16 cellular contexts compared by ENCODE assay signal in genomic region chr10:124350806-124351205, GRCh38.
DNase-seq lines count a peak whose midpoint lies in the region; ATAC-seq and TF ChIP-seq lines count a peak whose summit lies in the region.
"Had no signal": no experiment of that assay in that cellular context is flagged by ENCODE, and none has a peak within 500 bp of the region (broad histone marks: within the 10 kb centered on the region; RNA-seq: fewer than 3 reads in every experiment).

No MANE protein-coding gene starts in this region.

- H3K27ac Mint-ChIP-seq in H9 (peak overlapping the region in 1 of 3 experiments; percentile 14; a peak in 1 of 7 replicates), endothelial cell (ENCODE audit: unreplicated experiment) (peak overlapping the region; percentile 27), HFFc6 (no peak overlapping the region)
- H3K27ac Mint-ChIP-seq: CD4-positive, alpha-beta T cell; GM23338 had no signal

- H3K9me3 ChIP-seq in H9 (ENCODE audit: control insufficient read depth, low read depth, low read length) = no peaks in the 10 kb centered on the region
- no peaks in the 10 kb centered on the region for H3K9me3 ChIP-seq in sigmoid colon
- H3K9me3 ChIP-seq: A549, Caco-2 had no signal

- no peaks in the 10 kb centered on the region for H3K27me3 ChIP-seq in H9 (ENCODE audit: insufficient read depth, low read length)
- no peaks in the 10 kb centered on the region for H3K27me3 ChIP-seq in sigmoid colon

- TF ChIP-seq EP300 in sigmoid colon (IDR thresholded peaks at IDR 0.05) = no peak

- no peak overlapping the region for H2BK120ac ChIP-seq in H9 (ENCODE audit: low read depth, low read length, poor library complexity, severe bottlenecking)

- H3K36me3 Mint-ChIP-seq in H9 (ENCODE audit: insufficient read depth in 1 of 3, low read depth in 3 of 3) = no peaks in the 10 kb centered on the region
- no peaks in the 10 kb centered on the region for H3K36me3 Mint-ChIP-seq in endothelial cell (ENCODE audit: low read depth, unreplicated experiment)
- H3K36me3 Mint-ChIP-seq in HFFc6 (ENCODE audit: low read depth) = no peaks in the 10 kb centered on the region

- no peaks in the 10 kb centered on the region for H3K79me1 ChIP-seq in H9 (ENCODE audit: insufficient read depth, low read depth, low read length, poor library complexity, severe bottlenecking)

- H3K56ac ChIP-seq in H9 (ENCODE audit: insufficient read length, low read depth, low read length) = no peak overlapping the region

- H3K36me3 ChIP-seq in sigmoid colon = no peaks in the 10 kb centered on the region

- no peak overlapping the region for H2BK5ac ChIP-seq in H9 (ENCODE audit: insufficient read length, low read length)

- no peak overlapping the region for H3T11ph ChIP-seq in H9 (ENCODE audit: low read length)

- no peak for TF ChIP-seq CTCF in H9 (conservative IDR thresholded peaks at IDR 0.05)
- TF ChIP-seq CTCF in endothelial cell (IDR thresholded peaks at IDR 0.05; ENCODE audit: unreplicated experiment) = no peak
- no peak for TF ChIP-seq CTCF in sigmoid colon (IDR thresholded peaks at IDR 0.05)
- TF ChIP-seq CTCF in HFFc6 (IDR thresholded peaks at IDR 0.05) = no peak

- no peak overlapping the region for H3K14ac ChIP-seq in H9 (ENCODE audit: insufficient read depth, low read length)

- H3K4me3 Mint-ChIP-seq in H9 = no peak overlapping the region
- H3K4me3 Mint-ChIP-seq in endothelial cell (ENCODE audit: unreplicated experiment) = no peak overlapping the region
- no peak overlapping the region for H3K4me3 Mint-ChIP-seq in HFFc6
- H3K4me3 Mint-ChIP-seq: CD4-positive, alpha-beta T cell; GM23338 had no signal

- intact Hi-C loops in sigmoid colon (cut with DNase I) = no loop called here

- H4K91ac ChIP-seq in H9 (ENCODE audit: insufficient read length, low read depth, low read length) = no peak overlapping the region

- H3K9me3 Mint-ChIP-seq in H9 (no peaks in the 10 kb centered on the region), endothelial cell (ENCODE audit: unreplicated experiment) (no peaks in the 10 kb centered on the region), HFFc6 (no peaks in the 10 kb centered on the region)
- H3K9me3 Mint-ChIP-seq: CD4-positive, alpha-beta T cell; GM23338 had no signal

- no peaks in the 10 kb centered on the region for H3K79me2 ChIP-seq in H9 (ENCODE audit: insufficient read depth, low read length)

- no peak overlapping the region for H3K4me2 ChIP-seq in H9 (ENCODE audit: insufficient read depth, insufficient read length, low read length)
- H3K4me2 ChIP-seq: A549, GM23338 had no signal

- no peak overlapping the region for H2BK15ac ChIP-seq in H9 (ENCODE audit: low read depth, low read length)

- no peak overlapping the region for H2AFZ ChIP-seq in H9 (ENCODE audit: low read length)
- H2AFZ ChIP-seq: GM23338 had no signal

- peaks cover 5% of the 10 kb centered on the region for H3K27me3 Mint-ChIP-seq in H9 (ENCODE audit: low read depth)
- H3K27me3 Mint-ChIP-seq in endothelial cell (ENCODE audit: unreplicated experiment) = peaks cover 1% of the 10 kb centered on the region
- peaks cover 12% of the 10 kb centered on the region for H3K27me3 Mint-ChIP-seq in HFFc6 (ENCODE audit: insufficient read depth)

- no peak overlapping the region for H2BK20ac ChIP-seq in H9 (ENCODE audit: low read depth, low read length, poor library complexity, severe bottlenecking)

- peak; percentile 21 for DNase-seq in activated CD4-positive, CD25-positive, alpha-beta regulatory T cell treated with anti-CD3 and anti-CD28 coated beads, Interleukin-2, amount 50 U/mL, for 72 hours
- DNase-seq in H9 (peak; percentile 10), endothelial cell (ENCODE audit: low spot score) (no peak), sigmoid colon (peak; percentile 44), HFFc6 (no peak), cerebellum (ENCODE audit: low spot score) (no peak)
- DNase-seq: AML-193; CD4-positive, alpha-beta T cell had no signal

- no peak overlapping the region for H4K5ac ChIP-seq in H9 (ENCODE audit: insufficient read length, low read depth, low read length)

- no peak overlapping the region for H2BK12ac ChIP-seq in H9 (ENCODE audit: insufficient read length, low read depth, low read length)

- no peak for TF ChIP-seq POLR2A in sigmoid colon (IDR thresholded peaks at IDR 0.05)

- H4K8ac ChIP-seq in H9 (replicated peaks; ENCODE audit: insufficient read length, low read depth, low read length) = no peak overlapping the region

- WGBS in H9 (ENCODE audit: extremely low coverage, insufficient read length, low lambda C conversion rate) = no CpG with 5 or more reads among the region's 8 CpGs
- WGBS in sigmoid colon, 2 donors = 93 to 95% methylated on average over 8 of the region's 8 CpGs

- no peak for ATAC-seq in activated CD4-positive, CD25-positive, alpha-beta regulatory T cell treated with anti-CD3 and anti-CD28 coated beads, Interleukin-2, amount 50 U/mL, for 24 hours
- ATAC-seq in HG02759 (IDR thresholded peaks at IDR 0.05; ENCODE audit: unreplicated experiment) = no peak
- ATAC-seq: A549, GM23338, HCT116 had no signal

- H3K9ac ChIP-seq in H9 (ENCODE audit: extremely low read depth, insufficient read length, low read length) = no peak overlapping the region

- no peak overlapping the region for H2AK5ac ChIP-seq in H9 (ENCODE audit: insufficient read length, low read length)

- no peak overlapping the region for H3K4me3 ChIP-seq in sigmoid colon
- H3K4me3 ChIP-seq: A549, GM23338 had no signal

- H3K23ac ChIP-seq in H9 (ENCODE audit: insufficient read length, low read depth, low read length) = no peak overlapping the region

- H3K4me1 ChIP-seq in H9 (ENCODE audit: insufficient read depth, low read length) = no peaks in the 10 kb centered on the region
- peaks cover 0 to 3% (median 0%) of the 10 kb centered on the region in 4 donors for H3K4me1 ChIP-seq in sigmoid colon
- H3K4me1 ChIP-seq: A549 had no signal

- H3K4ac ChIP-seq in H9 (ENCODE audit: low read depth, low read length) = no peak overlapping the region

- no peaks in the 10 kb centered on the region for H4K20me1 ChIP-seq in H9 (ENCODE audit: control insufficient read depth, insufficient read depth, insufficient read length)

- H3K27ac ChIP-seq in H9 (ENCODE audit: insufficient read length, low read depth, low read length) (no peak overlapping the region), sigmoid colon (no peak overlapping the region)
- H3K27ac ChIP-seq: 22Rv1, A549, C4-2B had no signal

- no peaks in the 10 kb centered on the region for H3K23me2 ChIP-seq in H9 (ENCODE audit: insufficient read length, low read depth, low read length, poor library complexity, severe bottlenecking)

- no peak overlapping the region for H3K18ac ChIP-seq in H9 (ENCODE audit: insufficient read length, low read depth, low read length)

- H3K4me1 Mint-ChIP-seq in H9 (peaks cover 0 to 28% of the 10 kb centered on the region in 2 experiments), endothelial cell (ENCODE audit: unreplicated experiment) (no peaks in the 10 kb centered on the region), HFFc6 (ENCODE audit: low read depth) (peaks cover 13% of the 10 kb centered on the region)

Comparison
In these comparisons a context has a peak if more than half of its experiments do, and no peak if none do; other contexts are left out.
1. DNase-seq: peak in activated CD4-positive, CD25-positive, alpha-beta regulatory T cell treated with anti-CD3 and anti-CD28 coated beads, Interleukin-2, amount 50 U/mL, for 72 hours (single experiment), H9 (single experiment) and sigmoid colon (single experiment); none in endothelial cell (single experiment), HFFc6 (single experiment) and cerebellum (single experiment).